In genomic region chr22:19168088-19168890, GRCh38 we compare ENCODE assay signal across 1 cellular context.
TF ChIP-seq lines count a peak whose summit lies in the region.

No MANE protein-coding gene starts in this region.

TF ChIP-seq in GM23338, 12 proteins besides CTCF, POLR2A, EP300 and RAD21:
- TF ChIP-seq POLR2AphosphoS5 (IDR thresholded peaks at IDR 0.05; ENCODE audit: low read depth) (no peak), ZNF114 (CRISPR knock-in tag; IDR thresholded peaks at IDR 0.05) (no peak)
- TF ChIP-seq, protein P1, sequence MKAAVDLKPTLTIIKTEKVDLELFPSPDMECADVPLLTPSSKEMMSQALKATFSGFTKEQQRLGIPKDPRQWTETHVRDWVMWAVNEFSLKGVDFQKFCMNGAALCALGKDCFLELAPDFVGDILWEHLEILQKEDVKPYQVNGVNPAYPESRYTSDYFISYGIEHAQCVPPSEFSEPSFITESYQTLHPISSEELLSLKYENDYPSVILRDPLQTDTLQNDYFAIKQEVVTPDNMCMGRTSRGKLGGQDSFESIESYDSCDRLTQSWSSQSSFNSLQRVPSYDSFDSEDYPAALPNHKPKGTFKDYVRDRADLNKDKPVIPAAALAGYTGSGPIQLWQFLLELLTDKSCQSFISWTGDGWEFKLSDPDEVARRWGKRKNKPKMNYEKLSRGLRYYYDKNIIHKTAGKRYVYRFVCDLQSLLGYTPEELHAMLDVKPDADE (IDR thresholded peaks at IDR 0.05) = no peak
TF ChIP-seq in GM23338: peak in this region for 0.
